ENCODE assay signal across 8 cellular contexts in genomic region chr17:45371414-45372324, GRCh38. TPM values are rescaled to one million over a fixed set of nuclear protein-coding genes. Genes with fewer than 3 reads are reported as not detected.
DNase-seq lines count a peak whose midpoint lies in the region; ATAC-seq, FAIRE-seq and TF ChIP-seq lines count a peak whose summit lies in the region.

No MANE protein-coding gene starts in this region.

- POLR2A ChIA-PET in GM12878 (lab: Charles Lee) = interaction anchor here (0.8 to 2.9 kb wide), 5 partner anchors 14 to 55 kb away, joined by 3 to 11 read pairs (median 6); partner anchors contain the start of gene MAP3K14

- CTCF ChIA-PET in Calu3 (lab: Charles Lee) (interaction anchor here (0.5 to 4.2 kb wide), 15 partner anchors 9 to 231 kb away, joined by 3 to 32 read pairs (median 5); partner anchors contain the start of gene MAP3K14), GM12878 (lab: Yijun Ruan, JAX) (interaction anchor here (0.8 to 2.9 kb wide), 3 partner anchors 13 to 94 kb away, joined by 3 to 14 read pairs (median 6); no protein-coding TSS in a partner anchor)

- DNase-seq in Calu3 (peak; percentile 100), NCI-H146 treated with DMSO at 0.1 percent for 48 hours (lab: John Stamatoyannopoulos, UW; ENCODE audit: unreplicated experiment) (peak; percentile 31), GM12878 (ENCODE audit: low read depth, low spot score) (no peak), hepatocyte (ENCODE audit: low spot score) (peak; percentile 95), renal cortical epithelial cell (ENCODE audit: low read depth) (peak; percentile 94), KG1 (lab: John Stamatoyannopoulos, UW) (no peak)

- H3K4me3 ChIP-seq in GM12878 = no peak overlapping the region
- H3K4me3 ChIP-seq in hepatocyte = peak overlapping the region; percentile 6

- no peaks in the 10 kb centered on the region for H3K9me2 ChIP-seq in hepatocyte (replicated peaks; ENCODE audit: insufficient read depth)

- H3K9me3 Mint-ChIP-seq in Calu3 (ENCODE audit: low read depth, unreplicated experiment) = no peaks in the 10 kb centered on the region

- no peaks in the 10 kb centered on the region for H3K9me3 ChIP-seq in GM12878 (replicated peaks; ENCODE audit: control insufficient read depth, insufficient read depth, low read length)
- no peaks in the 10 kb centered on the region for H3K9me3 ChIP-seq in hepatocyte (ENCODE audit: low read depth)

- H2AFZ ChIP-seq in GM12878 (ENCODE audit: control insufficient read depth, low read depth, low read length) (peak overlapping the region; percentile 63), hepatocyte (peak overlapping the region; percentile 50)

- H3K9ac ChIP-seq in GM12878 (ENCODE audit: control insufficient read depth, insufficient read depth, low read length) = peak overlapping the region; percentile 38

- peaks cover 26% of the 10 kb centered on the region for H3K36me3 Mint-ChIP-seq in Calu3 (ENCODE audit: insufficient read depth, unreplicated experiment)

- H3K27ac ChIP-seq in GM12878 (ENCODE audit: control insufficient read depth, insufficient read depth) (0 out of 2 replicates have a peak overlapping the region, but pooled peaks have one; percentile 17), hepatocyte (peak overlapping the region; percentile 90)

- H3K36me3 ChIP-seq in GM12878 (ENCODE audit: control insufficient read depth in 2 of 2, insufficient read depth in 2 of 2, low read length in 1 of 2) (no peaks in the 10 kb centered on the region), hepatocyte (replicated peaks; ENCODE audit: insufficient read depth, low read depth) (no peaks in the 10 kb centered on the region)

- SMC1A ChIA-PET in GM12878 (lab: Charles Lee; ENCODE audit: uncharacterized antibody, unreplicated experiment) = interaction anchor here (0.6 to 6.9 kb wide), 10 partner anchors 11 to 217 kb away, joined by 3 to 47 read pairs (median 9); no protein-coding TSS in a partner anchor

- H3K27ac Mint-ChIP-seq in Calu3 (ENCODE audit: unreplicated experiment) = peak overlapping the region; percentile 88

- H3K4me1 ChIP-seq in GM12878 (ENCODE audit: control insufficient read depth, insufficient read depth, low read length) (peaks cover 33% of the 10 kb centered on the region), hepatocyte (ENCODE audit: insufficient read depth) (peaks cover 10% of the 10 kb centered on the region)

- H3K4me3 Mint-ChIP-seq in Calu3 (ENCODE audit: low read depth, unreplicated experiment) = peak overlapping the region; percentile 78

- no peaks in the 10 kb centered on the region for H4K20me1 ChIP-seq in GM12878 (ENCODE audit: control insufficient read depth, insufficient read depth)
- H4K20me1 ChIP-seq in hepatocyte (ENCODE audit: insufficient read depth, poor library complexity, severe bottlenecking) = no peaks in the 10 kb centered on the region

- H3K4me1 Mint-ChIP-seq in Calu3 (ENCODE audit: low read depth, unreplicated experiment) = peaks cover 44% of the 10 kb centered on the region

- no peaks in the 10 kb centered on the region for H3K27me3 Mint-ChIP-seq in Calu3 (ENCODE audit: unreplicated experiment)

- no peak for TF ChIP-seq RAD21 in GM12878 (IDR thresholded peaks at IDR 0.05; ENCODE audit: insufficient read depth, low read depth, low read length)

- ATAC-seq in GM12878 = no peak
- no peak for ATAC-seq in HG02870 (IDR thresholded peaks at IDR 0.05; ENCODE audit: unreplicated experiment)
- no peak for ATAC-seq in HG02642 (IDR thresholded peaks at IDR 0.05; ENCODE audit: poor library complexity, unreplicated experiment)

- no peak for TF ChIP-seq CTCF in Calu3 (IDR thresholded peaks at IDR 0.05; ENCODE audit: unreplicated experiment)
- TF ChIP-seq CTCF in GM12878 (IDR thresholded peaks at IDR 0.05 in 2 of 3, conservative IDR thresholded peaks at IDR 0.05 in 1 of 3; ENCODE audit: control insufficient read depth in 2 of 3, extremely low read depth in 1 of 3, insufficient read depth in 1 of 3, low read depth in 3 of 3, low read length in 3 of 3) = no peak
- no peak for TF ChIP-seq CTCF in hepatocyte (IDR thresholded peaks at IDR 0.05; ENCODE audit: poor library complexity)

- BruUV-seq in Calu3 (replicated peaks; lab: Mats Ljungman, UMichigan) = TSS peak; percentile 94
- no TSS peak for BruUV-seq in GM12878 (replicated peaks; lab: Mats Ljungman, UMichigan)

- TF ChIP-seq EP300 in GM12878 (IDR thresholded peaks at IDR 0.05; ENCODE audit: borderline replicate concordance in 1 of 2, control insufficient read depth in 1 of 2, low read depth in 2 of 2, low read length in 2 of 2) = no peak

- H3K4me2 ChIP-seq in GM12878 (ENCODE audit: control insufficient read depth, insufficient read depth) = peak overlapping the region; percentile 62
- peak overlapping the region; percentile 74 for H3K4me2 ChIP-seq in hepatocyte

- RAD21 ChIA-PET in GM12878 (lab: Charles Lee; ENCODE audit: unreplicated experiment) = interaction anchor here (1.0 to 3.1 kb wide), 4 partner anchors 11 to 60 kb away, joined by 3 to 19 read pairs (median 10); partner anchors contain the start of gene MAP3K14

- in situ Hi-C loops in GM12878 (cut with MboI) = no loop called here

- WGBS in GM12878 (ENCODE audit: insufficient coverage, insufficient replicate concordance, low lambda C conversion rate, missing lambda C conversion rate) = 73% methylated on average over 55 of the region's 55 CpGs
- WGBS in hepatocyte (ENCODE audit: low lambda C conversion rate, missing lambda C conversion rate) = 10% methylated on average over 55 of the region's 55 CpGs

- no peaks in the 10 kb centered on the region for H3K79me2 ChIP-seq in GM12878 (ENCODE audit: control insufficient read depth, insufficient read depth, low read length)
- no peaks in the 10 kb centered on the region for H3K79me2 ChIP-seq in hepatocyte

- H3K27me3 ChIP-seq in GM12878 (replicated peaks in 1 of 2; ENCODE audit: control insufficient read depth in 2 of 2, insufficient read depth in 2 of 2, low read length in 1 of 2) = no peaks in the 10 kb centered on the region
- no peaks in the 10 kb centered on the region for H3K27me3 ChIP-seq in hepatocyte

- TF ChIP-seq POLR2A in GM12878 (IDR thresholded peaks at IDR 0.05; ENCODE audit: low read depth, low read length) = no peak

- no peak for FAIRE-seq in GM12878 (lab: Jason Lieb, UNC)

- intact Hi-C loops in Calu3 (cut with micrococcal nuclease; ENCODE audit: unreplicated experiment) (loop anchor here (2.0 kb wide), 1 partner anchor 57 kb away; no protein-coding TSS in a partner anchor), GM12878 (cut with micrococcal nuclease; ENCODE audit: unreplicated experiment) (loop anchor here (2.0 kb wide), 2 partner anchors 15 to 55 kb away; partner anchors contain the start of gene MAP3K14)

TF ChIP-seq in GM12878, 131 proteins besides CTCF, POLR2A, EP300 and RAD21:
- TF ChIP-seq EED (IDR thresholded peaks at IDR 0.05; ENCODE audit: low read depth) = peak; percentile 24; the same call in 1 of the 2 replicates
- no peak for TF ChIP-seq YBX1 (IDR thresholded peaks at IDR 0.05)
- TF ChIP-seq SUZ12 (IDR thresholded peaks at IDR 0.05; ENCODE audit: unreplicated experiment) = no peak

RNA-seq across cellular contexts. Expression of gene MAP3K14, which starts 54.8 kb away (rescaled TPM):
- total RNA-seq in Calu3 (2022) (26.7 and 33.2 TPM in 2 replicates), GM12878 (2014; rRNA removed) (18.0 and 21.2 TPM in 2 replicates), GM12878 (2014; rRNA removed; fragmentation: Illumina TruSeq; extraction: Trizol) (7.5 and 9.3 TPM in 2 replicates), GM12878 (2021) (33.3 and 35.9 TPM in 2 replicates), hepatocyte (2.3 and 3.0 TPM in 2 replicates), renal cortical epithelial cell (3.1 and 9.9 TPM in 2 replicates)
- total RNA-seq in GM12878 (2013; cell fraction: nucleolus; rRNA removed) = 26.9 and 29.0 TPM in 2 replicates
- 7.5 TPM for polyA plus RNA-seq in GM12878 (2011; ENCODE audit: low read depth)
- polyA plus RNA-seq in GM12878 (2011; rRNA removed) (4.8 and 12.4 TPM in 2 replicates), GM12878 (2014; fragmentation: Illumina TruSeq; extraction: Trizol) (6.7 and 18.2 TPM in 2 replicates), GM12878 (2014; fragmentation: Nextera tagmentation; extraction: Ambion mirVana) (1 to 10 TPM; 2.1 to 4.5 TPM), GM12878 (2014; rRNA removed) (23.9 and 24.4 TPM in 2 replicates), GM12878 (2016; fragmentation: Nextera tagmentation; extraction: Ambion mirVana) (10 to 100 TPM; 23.2 to 25.1 TPM), hepatocyte (3.0 TPM in 2 replicates)
- 16.6 and 19.6 TPM in 2 replicates for polyA plus RNA-seq in GM12878 (2011; cell fraction: cytosol; rRNA removed)
- 24.6 and 35.3 TPM in 2 replicates for polyA plus RNA-seq in GM12878 (2011; cell fraction: nucleus; rRNA removed)
- 17.1 and 17.4 TPM in 2 replicates for polyA plus RNA-seq in GM12878 (2012)
- polyA minus RNA-seq in GM12878 (2011; rRNA and poly(A)+ RNA removed) = 9.2 and 17.2 TPM in 2 replicates
- 6.3 and 8.7 TPM in 2 replicates for polyA minus RNA-seq in GM12878 (2011; cell fraction: cytosol; rRNA and poly(A)+ RNA removed)
- polyA minus RNA-seq in GM12878 (2011; cell fraction: nucleus; rRNA and poly(A)+ RNA removed) = 5.9 and 10.3 TPM in 2 replicates

Comparison
In these comparisons a context has a peak if more than half of its experiments do, and no peak if none do; other contexts are left out.
1. DNase-seq: peak in Calu3 (single experiment), NCI-H146 treated with DMSO at 0.1 percent for 48 hours (single experiment), hepatocyte (single experiment) and renal cortical epithelial cell (single experiment); none in GM12878 (single experiment) and KG1 (single experiment).